11 cellular contexts compared by ENCODE assay signal in genomic region chr6:132224943-132225342, GRCh38.
"Had no signal": no experiment of that assay in that cellular context is flagged by ENCODE, and none has a peak within 500 bp of the region (broad histone marks: within the 10 kb centered on the region; RNA-seq: fewer than 3 reads in every experiment).

No MANE protein-coding gene starts in this region.

- H3K4me2 ChIP-seq: GM23338 had no signal

- H3K9ac ChIP-seq: GM23248 had no signal

- H3K4me3 ChIP-seq: GM23248, GM23338, HAP-1 had no signal

- H3K36me3 ChIP-seq: HAP-1 had no signal

- H3K27ac ChIP-seq: GM23248 had no signal

- DNase-seq: GM23248, GOT3, H7, H9, HCEC 1CT, HFFc6 had no signal

- H2AFZ ChIP-seq: GM23248, GM23338 had no signal

- FAIRE-seq: H1, H54 had no signal

- H3K9me3 ChIP-seq: HAP-1 had no signal

- ATAC-seq: GM23338, HCT116 had no signal
